Comparison of ENCODE assay signal across 25 cellular contexts in the genomic region with DNA sequence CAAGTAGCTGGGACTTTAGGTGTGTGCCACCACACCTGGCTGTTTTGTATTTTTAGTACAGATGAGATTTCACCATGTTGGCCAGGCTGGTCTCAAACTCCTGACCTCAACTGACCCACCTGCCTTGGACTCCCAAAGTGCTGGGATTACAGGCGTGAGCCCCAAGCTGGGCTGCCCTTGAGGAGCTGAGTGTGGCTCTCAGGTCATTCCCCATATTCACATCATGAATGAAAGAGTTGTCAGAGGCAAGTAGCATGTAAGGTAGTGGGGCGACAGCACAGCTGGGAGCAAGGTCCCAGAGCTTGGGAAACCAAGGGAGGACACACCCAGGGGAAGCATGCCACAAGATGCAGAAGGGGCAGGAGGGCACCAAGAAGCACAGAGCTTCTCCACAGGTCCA. TPM values are rescaled to one million over a fixed set of nuclear protein-coding genes. Genes with fewer than 3 reads are reported as not detected.
"Had no signal": no experiment of that assay in that cellular context is flagged by ENCODE, and none has a peak within 500 bp of the region (broad histone marks: within the 10 kb centered on the region; RNA-seq: fewer than 3 reads in every experiment).

No MANE protein-coding gene starts in this region.

- H3K4me3 ChIP-seq: esophagus muscularis mucosa, gastroesophageal sphincter, left ventricle myocardium inferior, lower lobe of right lung, neural progenitor cell, pancreas, testis, tibial nerve had no signal

- FAIRE-seq: colon, kidney, pancreas, small intestine had no signal

- H3K36me3 ChIP-seq: neural progenitor cell had no signal

- H3K4me3 Mint-ChIP-seq: dendritic cell treated with granulocyte-macrophage colony-stimulating factor and Interleukin-4, amounts not matched to agents 40 ng/mL and 50 ng/mL, for 4 days; effector memory CD8-positive, alpha-beta T cell; immature natural killer cell; memory B cell; mesothelial cell of epicardium; natural killer cell; neural progenitor cell had no signal

- H3K27ac Mint-ChIP-seq: dendritic cell treated with granulocyte-macrophage colony-stimulating factor and Interleukin-4, amounts not matched to agents 40 ng/mL and 50 ng/mL, for 4 days; effector memory CD8-positive, alpha-beta T cell; memory B cell; mesothelial cell of epicardium; natural killer cell; neural progenitor cell; progenitor cell of endocrine pancreas had no signal

- ATAC-seq: effector memory CD8-positive, alpha-beta T cell; gastroesophageal sphincter; left cardiac atrium; lower lobe of right lung; natural killer cell; pancreas; right cardiac atrium had no signal

- H3K9me3 Mint-ChIP-seq: dendritic cell treated with granulocyte-macrophage colony-stimulating factor and Interleukin-4, amounts not matched to agents 40 ng/mL and 50 ng/mL, for 4 days; effector memory CD8-positive, alpha-beta T cell; immature natural killer cell; memory B cell; mesothelial cell of epicardium; natural killer cell; neural progenitor cell; stimulated activated naive CD8-positive, alpha-beta T cell treated with anti-CD3 and anti-CD28 coated beads, Interleukin-15, amount 100 ng/mL, for 72 hours had no signal

- H3K27me3 Mint-ChIP-seq: dendritic cell treated with granulocyte-macrophage colony-stimulating factor and Interleukin-4, amounts not matched to agents 40 ng/mL and 50 ng/mL, for 4 days; effector memory CD8-positive, alpha-beta T cell; memory B cell; progenitor cell of endocrine pancreas; stimulated activated naive CD8-positive, alpha-beta T cell treated with anti-CD3 and anti-CD28 coated beads, Interleukin-15, amount 100 ng/mL, for 72 hours had no signal

- H3K27me3 ChIP-seq: esophagus muscularis mucosa, gastroesophageal sphincter, neural progenitor cell, pancreas, testis, tibial nerve had no signal

- DNase-seq: effector memory CD8-positive, alpha-beta T cell; foreskin fibroblast; glutamatergic neuron; immature natural killer cell; kidney; left cardiac atrium; left ventricle myocardium inferior; lower lobe of right lung; natural killer cell; nucleus accumbens; pancreas; small intestine; stimulated activated CD4-positive, alpha-beta T cell treated with anti-CD3 and anti-CD28 coated beads, Interleukin-12 subunit alpha, Interleukin-12 subunit beta, amount 100 ng/mL, for 4 hours; testis had no signal

- H3K36me3 Mint-ChIP-seq: natural killer cell had no signal

RNA-seq across cellular contexts. Expression of gene LAMB2, which starts 28.3 kb away (rescaled TPM):
- polyA plus RNA-seq: immature natural killer cell had no signal
